Comparison of ENCODE assay signal across 7 cellular contexts in the genomic region with DNA sequence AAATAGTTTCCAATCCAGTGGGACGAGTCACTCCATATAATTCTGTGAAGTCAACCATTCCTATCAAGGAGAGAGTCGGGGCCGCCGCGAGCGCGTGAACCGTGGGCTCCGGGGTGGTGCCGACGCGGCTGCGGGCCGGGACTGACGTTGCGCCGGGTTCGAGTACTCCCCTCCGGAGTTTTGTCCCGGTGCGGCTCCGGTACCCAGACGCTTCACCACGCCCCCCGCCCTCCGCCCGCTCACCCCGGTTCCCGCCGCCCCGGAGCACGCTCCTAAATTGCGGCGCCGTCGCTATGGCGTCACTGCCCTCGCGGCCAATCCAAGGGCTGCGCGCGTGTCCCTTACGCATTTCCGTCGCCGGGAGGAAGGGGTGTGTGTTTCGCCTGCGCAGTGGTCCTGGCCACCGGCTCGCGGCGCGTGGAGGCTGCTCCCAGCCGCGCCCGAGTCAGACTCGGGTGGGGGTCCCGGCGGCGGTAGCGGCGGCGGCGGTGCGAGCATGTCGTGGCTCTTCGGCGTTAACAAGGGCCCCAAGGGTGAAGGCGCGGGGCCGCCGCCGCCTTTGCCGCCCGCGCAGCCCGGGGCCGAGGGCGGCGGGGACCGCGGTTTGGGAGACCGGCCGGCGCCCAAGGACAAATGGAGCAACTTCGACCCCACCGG. TPM values are rescaled to one million over a fixed set of nuclear protein-coding genes. Genes with fewer than 3 reads are reported as not detected.
DNase-seq lines count a peak whose midpoint lies in the region; ATAC-seq and TF ChIP-seq lines count a peak whose summit lies in the region.

A gene with protein sequence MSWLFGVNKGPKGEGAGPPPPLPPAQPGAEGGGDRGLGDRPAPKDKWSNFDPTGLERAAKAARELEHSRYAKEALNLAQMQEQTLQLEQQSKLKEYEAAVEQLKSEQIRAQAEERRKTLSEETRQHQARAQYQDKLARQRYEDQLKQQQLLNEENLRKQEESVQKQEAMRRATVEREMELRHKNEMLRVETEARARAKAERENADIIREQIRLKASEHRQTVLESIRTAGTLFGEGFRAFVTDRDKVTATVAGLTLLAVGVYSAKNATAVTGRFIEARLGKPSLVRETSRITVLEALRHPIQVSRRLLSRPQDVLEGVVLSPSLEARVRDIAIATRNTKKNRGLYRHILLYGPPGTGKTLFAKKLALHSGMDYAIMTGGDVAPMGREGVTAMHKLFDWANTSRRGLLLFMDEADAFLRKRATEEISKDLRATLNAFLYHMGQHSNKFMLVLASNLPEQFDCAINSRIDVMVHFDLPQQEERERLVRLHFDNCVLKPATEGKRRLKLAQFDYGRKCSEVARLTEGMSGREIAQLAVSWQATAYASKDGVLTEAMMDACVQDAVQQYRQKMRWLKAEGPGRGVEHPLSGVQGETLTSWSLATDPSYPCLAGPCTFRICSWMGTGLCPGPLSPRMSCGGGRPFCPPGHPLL (plus strand): TSS at position 377 of the 657 bp plus-strand sequence. CDS start 120 bp downstream, at position 497.

- H4K20me1 ChIP-seq in hepatocyte (ENCODE audit: insufficient read depth, poor library complexity, severe bottlenecking), result peaks cover 3% of the 10 kb centered on the region

- H3K27ac ChIP-seq in hepatocyte, result peak within 1 kb of the TSS; percentile 83

- ATAC-seq in GM18511 (IDR thresholded peaks at IDR 0.05; ENCODE audit: unreplicated experiment), result peak; percentile 94
- ATAC-seq in HG02981 (IDR thresholded peaks at IDR 0.05; ENCODE audit: unreplicated experiment), result peak; percentile 89

- no peaks in the 10 kb centered on the region for H3K27me3 ChIP-seq in hepatocyte

- H3K36me3 ChIP-seq in hepatocyte (replicated peaks; ENCODE audit: insufficient read depth, low read depth), result no peaks in the 10 kb centered on the region

- H3K4me1 ChIP-seq in hepatocyte (ENCODE audit: insufficient read depth), result peaks cover 12% of the 10 kb centered on the region

- peak within 1 kb of the TSS; percentile 82 for H3K4me2 ChIP-seq in hepatocyte

- H3K9me3 ChIP-seq in hepatocyte (ENCODE audit: low read depth), result no peaks in the 10 kb centered on the region

- peaks cover 28% of the 10 kb centered on the region for H3K79me2 ChIP-seq in hepatocyte

- 2% methylated on average over 78 of the region's 87 CpGs for WGBS in hepatocyte (ENCODE audit: low lambda C conversion rate, missing lambda C conversion rate)

- H2AFZ ChIP-seq in hepatocyte, result peak within 1 kb of the TSS; percentile 88

- no peaks in the 10 kb centered on the region for H3K9me2 ChIP-seq in hepatocyte (replicated peaks; ENCODE audit: insufficient read depth)

- peak within 1 kb of the TSS; percentile 68 for H3K4me3 ChIP-seq in hepatocyte

- DNase-seq in NCI-H2081 treated with DMSO at 0.1 percent for 48 hours (lab: John Stamatoyannopoulos, UW) (peak; percentile 13), T1000 (lab: John Stamatoyannopoulos, UW) (peak; percentile 82), astrocyte of the hippocampus (ENCODE audit: low read depth, low spot score) (peak; percentile 97), hepatocyte (ENCODE audit: low spot score) (peak; percentile 95), renal cortical epithelial cell (ENCODE audit: low read depth) (peak; percentile 74)

- no peak for TF ChIP-seq CTCF in hepatocyte (IDR thresholded peaks at IDR 0.05; ENCODE audit: poor library complexity)

RNA-seq across cellular contexts. Expression of the gene that starts here (rescaled TPM):
- total RNA-seq in hepatocyte (11.4 and 13.4 TPM in 2 replicates), renal cortical epithelial cell (12.2 and 18.6 TPM in 2 replicates)
- 33.2 and 40.5 TPM in 2 replicates for polyA plus RNA-seq in hepatocyte

Comparison
In these comparisons a context has a peak if more than half of its experiments do, and no peak if none do; other contexts are left out.
1. Peak in every context shown above with its lines: DNase-seq, ATAC-seq, H3K4me3 ChIP-seq and H3K27ac ChIP-seq.
2. DNase-seq: peak in every context shown above with its lines; median percentile 97 in astrocyte of the hippocampus; 95 in hepatocyte; 82 in T1000; 74 in renal cortical epithelial cell; 13 in NCI-H2081 treated with DMSO at 0.1 percent for 48 hours.